Comparison of ENCODE assay signal across 14 cellular contexts in genomic region chr6:4880373-4880762, GRCh38.
"Had no signal": no experiment of that assay in that cellular context is flagged by ENCODE, and none has a peak within 500 bp of the region (broad histone marks: within the 10 kb centered on the region; RNA-seq: fewer than 3 reads in every experiment).

No MANE protein-coding gene starts in this region.

- H3K27ac ChIP-seq: esophagus squamous epithelium, psoas muscle, right lobe of liver, testis, upper lobe of right lung had no signal

- H3K27me3 ChIP-seq: esophagus squamous epithelium, right lobe of liver, testis, upper lobe of right lung had no signal

- H3K4me1 ChIP-seq: right lobe of liver, testis, upper lobe of right lung had no signal

- H3K9me3 ChIP-seq: esophagus squamous epithelium, psoas muscle, right lobe of liver, testis, upper lobe of right lung had no signal

- H3K4me3 ChIP-seq: esophagus squamous epithelium, psoas muscle, right lobe of liver, smooth muscle cell, testis, upper lobe of right lung had no signal

- DNase-seq: activated CD4-positive, alpha-beta memory T cell treated with anti-CD3 and anti-CD28 coated beads, Interleukin-2, amount 10 ng/mL, durations not matched to agents 7 days and 5 days; activated CD4-positive, alpha-beta T cell treated with anti-CD3 and anti-CD28 coated beads for 48 hours; activated CD4-positive, CD25-positive, alpha-beta regulatory T cell; activated CD8-positive, alpha-beta memory T cell treated with anti-CD3 and anti-CD28 coated beads, Interleukin-2, amount 10 ng/mL, durations not matched to agents 7 days and 5 days; effector CD8-positive, alpha-beta T cell; esophagus squamous epithelium; naive thymus-derived CD8-positive, alpha-beta T cell; psoas muscle; right lobe of liver; stimulated activated CD4-positive, alpha-beta T cell treated with anti-CD3 and anti-CD28 coated beads, Interleukin-4, amount 100 ng/mL, for 24 hours; T-helper 9 cell; testis; upper lobe of right lung had no signal

- H3K36me3 ChIP-seq: esophagus squamous epithelium, right lobe of liver, upper lobe of right lung had no signal

- H3K4me2 ChIP-seq: smooth muscle cell had no signal
